30 cellular contexts compared by ENCODE assay signal in the genomic region with DNA sequence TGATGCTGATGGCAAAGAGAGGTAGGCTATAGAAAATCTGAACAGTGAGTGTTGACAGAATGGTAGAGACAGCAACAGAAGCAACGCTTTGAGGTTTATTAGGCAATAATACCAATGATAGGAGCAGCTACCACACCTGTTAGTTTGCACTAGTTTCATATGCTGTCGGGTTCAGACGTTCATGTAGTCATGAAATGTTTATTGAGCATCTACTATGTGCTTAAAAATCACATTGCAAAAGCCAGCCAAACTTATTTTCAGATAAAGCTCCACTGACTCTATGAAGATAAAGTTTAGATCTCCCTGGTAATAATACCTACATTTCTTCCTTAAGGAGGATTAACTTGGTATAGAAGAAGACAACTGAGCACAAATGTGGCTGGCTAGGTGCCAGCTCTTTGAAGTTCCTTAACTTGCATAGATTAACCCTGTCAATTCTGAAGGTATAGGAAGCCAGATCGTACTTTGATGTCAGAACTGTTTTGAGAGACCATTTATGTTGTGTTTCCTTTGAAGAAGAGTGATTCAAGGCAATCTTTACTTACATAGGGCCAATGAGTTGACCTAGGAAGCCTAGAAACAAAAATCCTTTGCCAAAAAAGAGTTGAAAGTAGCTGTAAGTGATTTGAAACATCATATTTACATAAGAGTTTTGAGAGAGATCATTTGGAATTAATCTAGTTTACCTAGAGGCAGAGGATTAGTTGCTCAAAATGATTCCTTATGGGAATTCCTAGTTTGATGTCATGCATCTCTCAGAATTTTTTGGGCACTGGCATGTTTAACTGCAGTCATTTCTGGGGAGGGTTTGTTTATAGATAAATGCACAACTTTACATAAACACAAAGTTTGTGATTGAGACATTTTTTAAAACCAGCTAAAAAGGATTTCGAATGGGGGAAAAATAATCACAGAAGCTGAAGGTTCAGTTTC.
DNase-seq lines count a peak whose midpoint lies in the region; ATAC-seq, FAIRE-seq and TF ChIP-seq lines count a peak whose summit lies in the region.
"Had no signal": no experiment of that assay in that cellular context is flagged by ENCODE, and none has a peak within 500 bp of the region (broad histone marks: within the 10 kb centered on the region; RNA-seq: fewer than 3 reads in every experiment).

No MANE protein-coding gene starts in this region.

- POLR2A ChIA-PET in SK-N-SH (lab: Yijun Ruan, JAX): no interaction called here

- no peak for TF ChIP-seq POLR2A in GM12891 (IDR thresholded peaks at IDR 0.05; ENCODE audit: low read depth, low read length)

- peaks cover 9 to 11% of the 10 kb centered on the region in 2 experiments; a peak in 2 of 4 replicates for H3K4me1 ChIP-seq in SK-N-SH (ENCODE audit: control insufficient read depth in 1 of 2, insufficient read depth in 2 of 2, low read depth in 1 of 2, low read length in 1 of 2)
- H3K4me1 ChIP-seq: A549, BE2C had no signal

- H3K27me3 Mint-ChIP-seq in activated naive CD8-positive, alpha-beta T cell treated with anti-CD3 and anti-CD28 coated beads for 36 hours: no peaks in the 10 kb centered on the region
- H3K27me3 Mint-ChIP-seq in mesothelial cell of epicardium (ENCODE audit: low read depth): no peaks in the 10 kb centered on the region
- H3K27me3 Mint-ChIP-seq: naive B cell had no signal

- H3F3A ChIP-seq in SK-N-SH (replicated peaks; ENCODE audit: insufficient read depth): peaks cover under 1% of the 10 kb centered on the region

- no peak for DNase-seq in SK-N-SH
- no peak for DNase-seq in GM12891 (ENCODE audit: insufficient read length, low spot score)
- DNase-seq in activated naive CD8-positive, alpha-beta T cell treated with anti-CD3 and anti-CD28 coated beads for 36 hours: no peak
- DNase-seq in mesothelial cell of epicardium (ENCODE audit: low spot score in 2 of 2, unreplicated experiment in 2 of 2): peak in 1 of 2 experiments; percentile 42
- no peak for DNase-seq in HT-29 (ENCODE audit: low spot score)
- DNase-seq in MG63: no peak
- DNase-seq: activated CD4-positive, alpha-beta T cell treated with anti-CD3 and anti-CD28 coated beads, Interleukin-2, amount 50 U/mL, for 1 hour; activated CD8-positive, alpha-beta memory T cell treated with anti-CD3 and anti-CD28 coated beads, Interleukin-2, amount 50 U/mL, for 4 hours; adrenal gland; BE2C; brain microvascular endothelial cell; effector CD8-positive, alpha-beta T cell; foreskin melanocyte; H7; KBM-7; left colon; mesenchymal stem cell; naive B cell; NCI-H1436; NCI-H2107; occipital lobe; substantia nigra; T-helper 2 cell had no signal

- TF ChIP-seq RAD21 in SK-N-SH (IDR thresholded peaks at IDR 0.05; ENCODE audit: low read length): no peak

- H3K27ac ChIP-seq in SK-N-SH (ENCODE audit: low read depth in 2 of 2, low read length in 1 of 2): peak overlapping the region in 1 of 2 experiments; percentile 14; a peak in 1 of 4 replicates
- H3K27ac ChIP-seq: A549, adrenal gland, brain microvascular endothelial cell, SJSA1, skin epidermis had no signal

- no peaks in the 10 kb centered on the region for H3K79me2 ChIP-seq in SK-N-SH (ENCODE audit: insufficient read depth)

- H3K4me3 Mint-ChIP-seq in activated naive CD8-positive, alpha-beta T cell treated with anti-CD3 and anti-CD28 coated beads for 36 hours: no peak overlapping the region
- H3K4me3 Mint-ChIP-seq in mesothelial cell of epicardium: no peak overlapping the region
- H3K4me3 Mint-ChIP-seq: naive B cell had no signal

- H3K9me3 Mint-ChIP-seq in activated naive CD8-positive, alpha-beta T cell treated with anti-CD3 and anti-CD28 coated beads for 36 hours: no peaks in the 10 kb centered on the region
- no peaks in the 10 kb centered on the region for H3K9me3 Mint-ChIP-seq in mesothelial cell of epicardium
- H3K9me3 Mint-ChIP-seq: activated T-helper 2 cell treated with anti-CD3 and anti-CD28 coated beads, Interferon-gamma antibody, Interleukin-2, Interleukin-4, amounts not matched to agents 10 μg/mL and 5 μg/mL and 100 μg/mL, durations not matched to agents 14 hours and 24 hours and 36 hours; naive B cell had no signal

- ATAC-seq in SK-N-SH treated with all-trans-retinoic acid at 6 μM for 48 hours (peak; percentile 35; the same call in 2 of the 3 replicates), HG03175 (IDR thresholded peaks at IDR 0.05; ENCODE audit: unreplicated experiment) (no peak)
- ATAC-seq: A549, left colon had no signal

- H4K20me1 ChIP-seq in SK-N-SH (ENCODE audit: insufficient read depth): no peaks in the 10 kb centered on the region

- FAIRE-seq in GM12891 (lab: Jason Lieb, UNC): peak; percentile 50
- FAIRE-seq: A549, RCC 7860 had no signal

- CTCF ChIA-PET in SK-N-SH (lab: Yijun Ruan, JAX): interaction anchor here (1.0 kb wide), 1 partner anchor 9 kb away, joined by 3 read pairs; no protein-coding TSS in a partner anchor

- TF ChIP-seq EP300 in SK-N-SH (IDR thresholded peaks at IDR 0.05; ENCODE audit: borderline replicate concordance in 1 of 2, low read depth in 1 of 2, low read length in 1 of 2): no peak

- no peaks in the 10 kb centered on the region for H3K9me2 ChIP-seq in SK-N-SH

- peaks cover 13% of the 10 kb centered on the region for H3K36me3 Mint-ChIP-seq in activated naive CD8-positive, alpha-beta T cell treated with anti-CD3 and anti-CD28 coated beads for 36 hours
- H3K36me3 Mint-ChIP-seq in mesothelial cell of epicardium: peaks cover 2% of the 10 kb centered on the region

- no peak overlapping the region for H3K4me2 ChIP-seq in SK-N-SH
- H3K4me2 ChIP-seq: A549 had no signal

- H3K9me3 ChIP-seq in SK-N-SH: no peaks in the 10 kb centered on the region
- no peaks in the 10 kb centered on the region for H3K9me3 ChIP-seq in MG63
- H3K9me3 ChIP-seq: A549, adrenal gland, BE2C, SJSA1 had no signal

- no peak overlapping the region for H3K9ac ChIP-seq in SK-N-SH

- no peak overlapping the region for H3K4me3 ChIP-seq in SK-N-SH (ENCODE audit: low read depth in 2 of 2, low read length in 1 of 2)
- no peak overlapping the region for H3K4me3 ChIP-seq in MG63
- H3K4me3 ChIP-seq: A549, adrenal gland, SJSA1, skin epidermis had no signal

- 89% methylated on average over 5 of the region's 5 CpGs for WGBS in SK-N-SH (ENCODE audit: low lambda C conversion rate)

- TF ChIP-seq CTCF in SK-N-SH (IDR thresholded peaks at IDR 0.05): no peak
- TF ChIP-seq CTCF in mesothelial cell of epicardium (IDR thresholded peaks at IDR 0.05; ENCODE audit: unreplicated experiment): no peak

- no peaks in the 10 kb centered on the region for H3K27me3 ChIP-seq in SK-N-SH (ENCODE audit: insufficient read depth)
- no peaks in the 10 kb centered on the region for H3K27me3 ChIP-seq in MG63
- H3K27me3 ChIP-seq: adrenal gland, BE2C, brain microvascular endothelial cell, SJSA1 had no signal

- H3K27ac Mint-ChIP-seq in activated naive CD8-positive, alpha-beta T cell treated with anti-CD3 and anti-CD28 coated beads for 36 hours: peak overlapping the region; percentile 75
- peak overlapping the region; percentile 94 for H3K27ac Mint-ChIP-seq in mesothelial cell of epicardium
- H3K27ac Mint-ChIP-seq: activated T-helper 2 cell treated with anti-CD3 and anti-CD28 coated beads, Interferon-gamma antibody, Interleukin-2, Interleukin-4, amounts not matched to agents 10 μg/mL and 5 μg/mL and 100 μg/mL, durations not matched to agents 14 hours and 24 hours and 36 hours had no signal

- no peak overlapping the region for H2AFZ ChIP-seq in SK-N-SH (ENCODE audit: low read depth)

- H3K4me1 Mint-ChIP-seq in activated naive CD8-positive, alpha-beta T cell treated with anti-CD3 and anti-CD28 coated beads for 36 hours: peaks cover 29% of the 10 kb centered on the region
- peaks cover 47% of the 10 kb centered on the region for H3K4me1 Mint-ChIP-seq in mesothelial cell of epicardium

- no peaks in the 10 kb centered on the region for H3K36me3 ChIP-seq in SK-N-SH (replicated peaks in 1 of 2; ENCODE audit: control insufficient read depth in 1 of 2, insufficient read depth in 2 of 2, low read length in 1 of 2)
- no peaks in the 10 kb centered on the region for H3K36me3 ChIP-seq in MG63
- H3K36me3 ChIP-seq: adrenal gland, BE2C, brain microvascular endothelial cell, SJSA1 had no signal

TF ChIP-seq in SK-N-SH treated with all-trans-retinoic acid at 6 μM for 48 hours, 23 proteins besides CTCF, POLR2A, EP300 and RAD21 (continues in another document):
- TF ChIP-seq RARB (CRISPR knock-in tag; IDR thresholded peaks at IDR 0.05): no peak
- no peak for TF ChIP-seq ZNF70 (CRISPR knock-in tag; IDR thresholded peaks at IDR 0.05)

TF ChIP-seq in SK-N-SH, 30 proteins besides CTCF, POLR2A, EP300 and RAD21 (continues in another document):
- TF ChIP-seq FOXM1 (IDR thresholded peaks at IDR 0.05; ENCODE audit: low read depth) (no peak), CHD2 (IDR thresholded peaks at IDR 0.05; ENCODE audit: low read length, partially characterized antibody) (no peak), NFIC (IDR thresholded peaks at IDR 0.05; ENCODE audit: borderline replicate concordance) (no peak), YY1 (IDR thresholded peaks at IDR 0.05; ENCODE audit: low read depth) (no peak), NRF1 (IDR thresholded peaks at IDR 0.05; ENCODE audit: low read depth, low read length) (no peak)
- TF ChIP-seq, protein P1, sequence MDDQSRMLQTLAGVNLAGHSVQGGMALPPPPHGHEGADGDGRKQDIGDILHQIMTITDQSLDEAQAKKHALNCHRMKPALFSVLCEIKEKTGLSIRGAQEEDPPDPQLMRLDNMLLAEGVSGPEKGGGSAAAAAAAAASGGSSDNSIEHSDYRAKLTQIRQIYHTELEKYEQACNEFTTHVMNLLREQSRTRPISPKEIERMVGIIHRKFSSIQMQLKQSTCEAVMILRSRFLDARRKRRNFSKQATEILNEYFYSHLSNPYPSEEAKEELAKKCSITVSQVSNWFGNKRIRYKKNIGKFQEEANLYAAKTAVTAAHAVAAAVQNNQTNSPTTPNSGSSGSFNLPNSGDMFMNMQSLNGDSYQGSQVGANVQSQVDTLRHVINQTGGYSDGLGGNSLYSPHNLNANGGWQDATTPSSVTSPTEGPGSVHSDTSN (IDR thresholded peaks at IDR 0.05): no peak

TF ChIP-seq in GM12891, 5 proteins besides CTCF, POLR2A, EP300 and RAD21:
- TF ChIP-seq POLR2AphosphoS5 (IDR thresholded peaks at IDR 0.05; ENCODE audit: low read depth, low read length) (no peak), POU2F2 (IDR thresholded peaks at IDR 0.05; ENCODE audit: low read depth, low read length) (no peak), SPI1 (IDR thresholded peaks at IDR 0.05; ENCODE audit: low read depth, low read length) (no peak), TAF1 (IDR thresholded peaks at IDR 0.05; ENCODE audit: low read depth, low read length) (no peak), PAX5 (IDR thresholded peaks at IDR 0.05; ENCODE audit: insufficient read depth, low read length, severe bottlenecking) (no peak)
